8 cellular contexts compared by ENCODE assay signal in genomic region chr3:142993958-142994442, GRCh38. TPM values are rescaled to one million over a fixed set of nuclear protein-coding genes. Genes with fewer than 3 reads are reported as not detected.
DNase-seq lines count a peak whose midpoint lies in the region; ATAC-seq and TF ChIP-seq lines count a peak whose summit lies in the region.

No MANE protein-coding gene starts in this region.

- no peak for TF ChIP-seq EP300 in gastroesophageal sphincter (IDR thresholded peaks at IDR 0.05)

- intact Hi-C loops in activated T-helper 2 cell treated with anti-CD3 and anti-CD28 coated beads, Interferon-gamma antibody, Interleukin-2, Interleukin-4, amounts not matched to agents 10 μg/mL and 5 μg/mL and 100 μg/mL, durations not matched to agents 14 hours and 24 hours and 36 hours (cut with micrococcal nuclease): loop anchor here (1.0 kb wide), 2 partner anchors 166 to 408 kb away; no protein-coding TSS in a partner anchor

- H3K4me1 ChIP-seq in gastroesophageal sphincter: peaks cover 0 to 13% (median 0%) of the 10 kb centered on the region in 3 donors

- DNase-seq in COR-L47 (lab: John Stamatoyannopoulos, UW): peak; percentile 82
- DNase-seq in LNCaP clone FGC (ENCODE audit: low read depth): no peak
- DNase-seq in RWPE1 (ENCODE audit: low spot score): peak; percentile 54
- DNase-seq in activated T-helper 2 cell treated with anti-CD3 and anti-CD28 coated beads, Interferon-gamma antibody, Interleukin-2, Interleukin-4, amounts not matched to agents 10 μg/mL and 5 μg/mL and 100 μg/mL, durations not matched to agents 14 hours and 24 hours and 36 hours (ENCODE audit: low spot score): peak; percentile 37
- DNase-seq in progenitor cell of endocrine pancreas (ENCODE audit: low spot score, unreplicated experiment): peak; percentile 38
- no peak for DNase-seq in NCI-H510A treated with DMSO at 0.1 percent for 48 hours (lab: John Stamatoyannopoulos, UW)

- peaks cover 6% of the 10 kb centered on the region for H3K4me1 Mint-ChIP-seq in activated T-helper 2 cell treated with anti-CD3 and anti-CD28 coated beads, Interferon-gamma antibody, Interleukin-2, Interleukin-4, amounts not matched to agents 10 μg/mL and 5 μg/mL and 100 μg/mL, durations not matched to agents 14 hours and 24 hours and 36 hours (ENCODE audit: low read depth)
- peaks cover 6% of the 10 kb centered on the region for H3K4me1 Mint-ChIP-seq in progenitor cell of endocrine pancreas (ENCODE audit: low read depth)

- peak; percentile 77 for ATAC-seq in GM21528 (IDR thresholded peaks at IDR 0.05; ENCODE audit: low FRiP score, unreplicated experiment)
- peak; percentile 74 for ATAC-seq in gastroesophageal sphincter

- 16 to 21% methylated on average over 4 of the region's 4 CpGs for WGBS in gastroesophageal sphincter (ENCODE audit: low coverage in 1 of 2), 2 donors

- H3K4me3 ChIP-seq in LNCaP clone FGC (ENCODE audit: low read depth, low read length): no peak overlapping the region
- H3K4me3 ChIP-seq in gastroesophageal sphincter: no peak overlapping the region

- CTCF ChIA-PET in RWPE1 (lab: Yijun Ruan, JAX): interaction anchor here (0.7 to 2.0 kb wide), 6 partner anchors 9 to 407 kb away, joined by 4 to 11 read pairs (median 6); no protein-coding TSS in a partner anchor

- no peaks in the 10 kb centered on the region for H3K9me3 ChIP-seq in gastroesophageal sphincter

- H3K9me3 Mint-ChIP-seq in activated T-helper 2 cell treated with anti-CD3 and anti-CD28 coated beads, Interferon-gamma antibody, Interleukin-2, Interleukin-4, amounts not matched to agents 10 μg/mL and 5 μg/mL and 100 μg/mL, durations not matched to agents 14 hours and 24 hours and 36 hours: no peaks in the 10 kb centered on the region
- no peaks in the 10 kb centered on the region for H3K9me3 Mint-ChIP-seq in progenitor cell of endocrine pancreas (ENCODE audit: low read depth)

- POLR2A ChIA-PET in RWPE1 (lab: Yijun Ruan, JAX; ENCODE audit: low non-redundant PET): no interaction called here

- no peaks in the 10 kb centered on the region for H3K27me3 ChIP-seq in gastroesophageal sphincter

- no peaks in the 10 kb centered on the region for H3K36me3 Mint-ChIP-seq in activated T-helper 2 cell treated with anti-CD3 and anti-CD28 coated beads, Interferon-gamma antibody, Interleukin-2, Interleukin-4, amounts not matched to agents 10 μg/mL and 5 μg/mL and 100 μg/mL, durations not matched to agents 14 hours and 24 hours and 36 hours (ENCODE audit: low read depth)
- no peaks in the 10 kb centered on the region for H3K36me3 Mint-ChIP-seq in progenitor cell of endocrine pancreas (ENCODE audit: insufficient read depth)

- H3K36me3 ChIP-seq in gastroesophageal sphincter: no peaks in the 10 kb centered on the region

- no peak overlapping the region for H3K4me3 Mint-ChIP-seq in activated T-helper 2 cell treated with anti-CD3 and anti-CD28 coated beads, Interferon-gamma antibody, Interleukin-2, Interleukin-4, amounts not matched to agents 10 μg/mL and 5 μg/mL and 100 μg/mL, durations not matched to agents 14 hours and 24 hours and 36 hours (ENCODE audit: low read depth)
- H3K4me3 Mint-ChIP-seq in progenitor cell of endocrine pancreas (ENCODE audit: low read depth): no peak overlapping the region

- peak; percentile 78 for TF ChIP-seq CTCF in LNCaP clone FGC (IDR thresholded peaks at IDR 0.05; ENCODE audit: control insufficient read depth, extremely low read depth, insufficient read depth)
- peak; percentile 82 for TF ChIP-seq CTCF in RWPE1 (conservative IDR thresholded peaks at IDR 0.05; ENCODE audit: low read depth)
- TF ChIP-seq CTCF in gastroesophageal sphincter (IDR thresholded peaks at IDR 0.05): peak; percentile 45 to 72 (median 56)
- peak; percentile 89 for TF ChIP-seq CTCF in progenitor cell of endocrine pancreas (IDR thresholded peaks at IDR 0.05; ENCODE audit: unreplicated experiment)

- H3K27me3 Mint-ChIP-seq in activated T-helper 2 cell treated with anti-CD3 and anti-CD28 coated beads, Interferon-gamma antibody, Interleukin-2, Interleukin-4, amounts not matched to agents 10 μg/mL and 5 μg/mL and 100 μg/mL, durations not matched to agents 14 hours and 24 hours and 36 hours (ENCODE audit: low read depth): peaks cover 20% of the 10 kb centered on the region
- H3K27me3 Mint-ChIP-seq in progenitor cell of endocrine pancreas: no peaks in the 10 kb centered on the region

- H3K27ac Mint-ChIP-seq in activated T-helper 2 cell treated with anti-CD3 and anti-CD28 coated beads, Interferon-gamma antibody, Interleukin-2, Interleukin-4, amounts not matched to agents 10 μg/mL and 5 μg/mL and 100 μg/mL, durations not matched to agents 14 hours and 24 hours and 36 hours: no peak overlapping the region
- no peak overlapping the region for H3K27ac Mint-ChIP-seq in progenitor cell of endocrine pancreas

- TF ChIP-seq POLR2A in gastroesophageal sphincter (IDR thresholded peaks at IDR 0.05): no peak

- H3K27ac ChIP-seq in RWPE1: no peak overlapping the region
- H3K27ac ChIP-seq in gastroesophageal sphincter: no peak overlapping the region

RNA-seq across cellular contexts. Expression of gene U2SURP, which starts 7.4 kb away (rescaled TPM):
- total RNA-seq in activated T-helper 2 cell treated with anti-CD3 and anti-CD28 coated beads, Interferon-gamma antibody, Interleukin-2, Interleukin-4, amounts not matched to agents 10 μg/mL and 5 μg/mL and 100 μg/mL, durations not matched to agents 14 hours and 24 hours and 36 hours: 176 TPM in 2 replicates
- total RNA-seq in gastroesophageal sphincter (100 to 1,000 TPM in 1 of 4 donors, 10 to 100 TPM in 3; 40.5 to 111 (median 60.4) TPM), progenitor cell of endocrine pancreas (143 and 156 TPM in 2 replicates)

RNA-seq across cellular contexts. Expression of gene PAQR9, which starts 30.5 kb away (rescaled TPM):
- not detected in 2 replicates for total RNA-seq in activated T-helper 2 cell treated with anti-CD3 and anti-CD28 coated beads, Interferon-gamma antibody, Interleukin-2, Interleukin-4, amounts not matched to agents 10 μg/mL and 5 μg/mL and 100 μg/mL, durations not matched to agents 14 hours and 24 hours and 36 hours
- total RNA-seq in gastroesophageal sphincter (not detected), progenitor cell of endocrine pancreas (2.5 and 2.7 TPM in 2 replicates)

Comparison
In these comparisons a context has a peak if more than half of its experiments do, and no peak if none do; other contexts are left out.
1. DNase-seq: peak in COR-L47 (single experiment), RWPE1 (single experiment), activated T-helper 2 cell treated with anti-CD3 and anti-CD28 coated beads, Interferon-gamma antibody, Interleukin-2, Interleukin-4, amounts not matched to agents 10 μg/mL and 5 μg/mL and 100 μg/mL, durations not matched to agents 14 hours and 24 hours and 36 hours (single experiment) and progenitor cell of endocrine pancreas (single experiment); none in LNCaP clone FGC (single experiment) and NCI-H510A treated with DMSO at 0.1 percent for 48 hours (single experiment).
2. Peak in every context shown above with its lines, with median percentiles within 50 percentile points of each other: CTCF ChIP-seq.